1 cellular context compared by ENCODE assay signal in the genomic region with DNA sequence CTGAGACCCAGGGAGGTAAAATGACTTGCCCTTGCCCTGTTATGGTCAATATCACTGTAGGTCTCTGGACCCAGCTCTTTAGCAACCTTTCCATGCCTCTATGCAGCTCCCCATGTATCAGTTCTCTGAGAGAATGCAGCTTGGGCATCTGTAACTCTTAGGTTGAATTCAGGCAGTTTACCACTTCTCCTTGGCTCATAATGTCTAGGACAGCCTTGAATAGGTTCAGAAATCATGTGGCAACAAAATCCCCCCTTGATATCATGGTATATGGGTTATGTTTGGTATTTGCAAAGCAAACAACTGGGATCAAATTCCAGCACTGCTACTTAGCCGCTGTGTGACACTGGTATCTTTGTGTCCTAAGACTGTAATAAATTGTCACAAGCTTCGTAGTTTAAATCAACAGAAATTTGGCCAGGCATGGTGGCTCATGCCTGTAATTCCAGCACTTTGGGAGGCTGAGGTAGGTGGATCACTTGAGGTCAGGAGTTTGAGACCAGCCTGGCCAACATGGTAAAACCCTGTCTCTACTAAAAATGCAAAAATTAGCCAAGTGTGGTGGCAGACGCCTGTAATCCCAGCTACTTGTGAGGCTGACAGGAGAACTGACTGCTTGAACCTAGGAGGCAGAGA.
TF ChIP-seq lines count a peak whose summit lies in the region.

No MANE protein-coding gene starts in this region.

TF ChIP-seq in HepG2, 621 proteins besides CTCF, POLR2A, EP300 and RAD21 (continued from another document and continues in another):
- TF ChIP-seq, protein P1, sequence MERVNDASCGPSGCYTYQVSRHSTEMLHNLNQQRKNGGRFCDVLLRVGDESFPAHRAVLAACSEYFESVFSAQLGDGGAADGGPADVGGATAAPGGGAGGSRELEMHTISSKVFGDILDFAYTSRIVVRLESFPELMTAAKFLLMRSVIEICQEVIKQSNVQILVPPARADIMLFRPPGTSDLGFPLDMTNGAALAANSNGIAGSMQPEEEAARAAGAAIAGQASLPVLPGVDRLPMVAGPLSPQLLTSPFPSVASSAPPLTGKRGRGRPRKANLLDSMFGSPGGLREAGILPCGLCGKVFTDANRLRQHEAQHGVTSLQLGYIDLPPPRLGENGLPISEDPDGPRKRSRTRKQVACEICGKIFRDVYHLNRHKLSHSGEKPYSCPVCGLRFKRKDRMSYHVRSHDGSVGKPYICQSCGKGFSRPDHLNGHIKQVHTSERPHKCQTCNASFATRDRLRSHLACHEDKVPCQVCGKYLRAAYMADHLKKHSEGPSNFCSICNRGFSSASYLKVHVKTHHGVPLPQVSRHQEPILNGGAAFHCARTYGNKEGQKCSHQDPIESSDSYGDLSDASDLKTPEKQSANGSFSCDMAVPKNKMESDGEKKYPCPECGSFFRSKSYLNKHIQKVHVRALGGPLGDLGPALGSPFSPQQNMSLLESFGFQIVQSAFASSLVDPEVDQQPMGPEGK (CRISPR knock-in tag; IDR thresholded peaks at IDR 0.05): peak; percentile 69
- TF ChIP-seq ZNF501 (CRISPR knock-in tag; IDR thresholded peaks at IDR 0.05) (peak; percentile 55; the same call in 1 of the 2 replicates), HDAC1 (CRISPR knock-in tag; IDR thresholded peaks at IDR 0.05) (peak; percentile 59), ZFP1 (CRISPR knock-in tag; IDR thresholded peaks at IDR 0.05) (peak; percentile 87), SIX1 (CRISPR knock-in tag; IDR thresholded peaks at IDR 0.05; ENCODE audit: borderline replicate concordance) (peak; percentile 83), ZNF629 (CRISPR knock-in tag; conservative IDR thresholded peaks at IDR 0.05) (peak; percentile 43; the same call in 1 of the 2 replicates), RNF2 (conservative IDR thresholded peaks at IDR 0.05; ENCODE audit: low read depth) (no peak), KAT2B (IDR thresholded peaks at IDR 0.05; ENCODE audit: borderline replicate concordance, low read depth, low read length) (no peak), KDM6A (CRISPR knock-in tag; IDR thresholded peaks at IDR 0.05; ENCODE audit: low read depth) (peak; percentile 79), ZSCAN31 (CRISPR knock-in tag; IDR thresholded peaks at IDR 0.05; ENCODE audit: low read depth) (0 out of 2 replicates have a peak, but pooled peaks have one; percentile 29), FOXJ3 (CRISPR knock-in tag; IDR thresholded peaks at IDR 0.05; ENCODE audit: borderline replicate concordance) (peak; percentile 91; the same call in 1 of the 2 replicates), ZNF143 (CRISPR knock-in tag; IDR thresholded peaks at IDR 0.05) (no peak), ZNF652 (CRISPR knock-in tag; IDR thresholded peaks at IDR 0.05; ENCODE audit: borderline replicate concordance, low read depth) (peak; percentile 13; the same call in 1 of the 2 replicates), SALL1 (CRISPR knock-in tag; IDR thresholded peaks at IDR 0.05) (peak; percentile 93), GATAD2A (CRISPR knock-in tag; IDR thresholded peaks at IDR 0.05) (peak; percentile 95), MYNN (CRISPR knock-in tag; IDR thresholded peaks at IDR 0.05; ENCODE audit: low read depth) (no peak; the same call in 1 of the 2 replicates), ZNF124 (CRISPR knock-in tag; IDR thresholded peaks at IDR 0.05) (0 out of 2 replicates have a peak, but pooled peaks have one; percentile 20), ZZZ3 (CRISPR knock-in tag; IDR thresholded peaks at IDR 0.05; ENCODE audit: borderline replicate concordance) (no peak), NPAS2 (CRISPR knock-in tag; IDR thresholded peaks at IDR 0.05; ENCODE audit: borderline replicate concordance) (no peak), ZNF335 (CRISPR knock-in tag; IDR thresholded peaks at IDR 0.05) (no peak), ZNF616 (CRISPR knock-in tag; IDR thresholded peaks at IDR 0.05; ENCODE audit: low read depth) (no peak), CEBPG (CRISPR knock-in tag; IDR thresholded peaks at IDR 0.05) (peak; percentile 75), BRD4 (CRISPR knock-in tag; IDR thresholded peaks at IDR 0.05) (peak; percentile 80; the same call in 1 of the 2 replicates), ZNF230 (CRISPR knock-in tag; IDR thresholded peaks at IDR 0.05) (no peak; the same call in 1 of the 2 replicates), ZNF232 (CRISPR knock-in tag; IDR thresholded peaks at IDR 0.05; ENCODE audit: borderline replicate concordance) (0 out of 2 replicates have a peak, but pooled peaks have one; percentile 21), ZNF563 (CRISPR knock-in tag; IDR thresholded peaks at IDR 0.05) (no peak), ZNF264 (CRISPR knock-in tag; IDR thresholded peaks at IDR 0.05) (peak; percentile 85), ZBTB20 (CRISPR knock-in tag; IDR thresholded peaks at IDR 0.05; ENCODE audit: borderline replicate concordance, low read depth) (peak; percentile 86), PHF21A (CRISPR knock-in tag; IDR thresholded peaks at IDR 0.05) (peak; percentile 72), KLF16 (CRISPR knock-in tag; IDR thresholded peaks at IDR 0.05) (0 out of 4 replicates have a peak, but pooled peaks of 1 of the 2 experiments have one; percentile 36), MED8 (CRISPR knock-in tag; IDR thresholded peaks at IDR 0.05; ENCODE audit: insufficient replicate concordance) (peak; percentile 41), NFIC (IDR thresholded peaks at IDR 0.05; ENCODE audit: low read length) (peak; percentile 73; the same call in 1 of the 2 replicates), CC2D1A (CRISPR knock-in tag; IDR thresholded peaks at IDR 0.05) (no peak), TP53 (CRISPR knock-in tag; conservative IDR thresholded peaks at IDR 0.05) (peak; percentile 62; the same call in 1 of the 2 replicates), ISL2 (CRISPR knock-in tag; IDR thresholded peaks at IDR 0.05) (peak; percentile 82), ZNF251 (CRISPR knock-in tag; IDR thresholded peaks at IDR 0.05) (no peak), SAP130 (CRISPR knock-in tag; IDR thresholded peaks at IDR 0.05; ENCODE audit: low read depth) (peak; percentile 74), ZFP37 (CRISPR knock-in tag; IDR thresholded peaks at IDR 0.05; ENCODE audit: borderline replicate concordance) (peak; percentile 33; the same call in 1 of the 2 replicates), ZNF75D (CRISPR knock-in tag; IDR thresholded peaks at IDR 0.05; ENCODE audit: borderline replicate concordance) (no peak)
- TF ChIP-seq, protein P2, sequence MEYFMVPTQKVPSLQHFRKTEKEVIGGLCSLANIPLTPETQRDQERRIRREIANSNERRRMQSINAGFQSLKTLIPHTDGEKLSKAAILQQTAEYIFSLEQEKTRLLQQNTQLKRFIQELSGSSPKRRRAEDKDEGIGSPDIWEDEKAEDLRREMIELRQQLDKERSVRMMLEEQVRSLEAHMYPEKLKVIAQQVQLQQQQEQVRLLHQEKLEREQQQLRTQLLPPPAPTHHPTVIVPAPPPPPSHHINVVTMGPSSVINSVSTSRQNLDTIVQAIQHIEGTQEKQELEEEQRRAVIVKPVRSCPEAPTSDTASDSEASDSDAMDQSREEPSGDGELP (IDR thresholded peaks at IDR 0.05; ENCODE audit: borderline replicate concordance, low read depth): 0 out of 2 replicates have a peak, but pooled peaks have one; percentile 37
- TF ChIP-seq, protein P3, sequence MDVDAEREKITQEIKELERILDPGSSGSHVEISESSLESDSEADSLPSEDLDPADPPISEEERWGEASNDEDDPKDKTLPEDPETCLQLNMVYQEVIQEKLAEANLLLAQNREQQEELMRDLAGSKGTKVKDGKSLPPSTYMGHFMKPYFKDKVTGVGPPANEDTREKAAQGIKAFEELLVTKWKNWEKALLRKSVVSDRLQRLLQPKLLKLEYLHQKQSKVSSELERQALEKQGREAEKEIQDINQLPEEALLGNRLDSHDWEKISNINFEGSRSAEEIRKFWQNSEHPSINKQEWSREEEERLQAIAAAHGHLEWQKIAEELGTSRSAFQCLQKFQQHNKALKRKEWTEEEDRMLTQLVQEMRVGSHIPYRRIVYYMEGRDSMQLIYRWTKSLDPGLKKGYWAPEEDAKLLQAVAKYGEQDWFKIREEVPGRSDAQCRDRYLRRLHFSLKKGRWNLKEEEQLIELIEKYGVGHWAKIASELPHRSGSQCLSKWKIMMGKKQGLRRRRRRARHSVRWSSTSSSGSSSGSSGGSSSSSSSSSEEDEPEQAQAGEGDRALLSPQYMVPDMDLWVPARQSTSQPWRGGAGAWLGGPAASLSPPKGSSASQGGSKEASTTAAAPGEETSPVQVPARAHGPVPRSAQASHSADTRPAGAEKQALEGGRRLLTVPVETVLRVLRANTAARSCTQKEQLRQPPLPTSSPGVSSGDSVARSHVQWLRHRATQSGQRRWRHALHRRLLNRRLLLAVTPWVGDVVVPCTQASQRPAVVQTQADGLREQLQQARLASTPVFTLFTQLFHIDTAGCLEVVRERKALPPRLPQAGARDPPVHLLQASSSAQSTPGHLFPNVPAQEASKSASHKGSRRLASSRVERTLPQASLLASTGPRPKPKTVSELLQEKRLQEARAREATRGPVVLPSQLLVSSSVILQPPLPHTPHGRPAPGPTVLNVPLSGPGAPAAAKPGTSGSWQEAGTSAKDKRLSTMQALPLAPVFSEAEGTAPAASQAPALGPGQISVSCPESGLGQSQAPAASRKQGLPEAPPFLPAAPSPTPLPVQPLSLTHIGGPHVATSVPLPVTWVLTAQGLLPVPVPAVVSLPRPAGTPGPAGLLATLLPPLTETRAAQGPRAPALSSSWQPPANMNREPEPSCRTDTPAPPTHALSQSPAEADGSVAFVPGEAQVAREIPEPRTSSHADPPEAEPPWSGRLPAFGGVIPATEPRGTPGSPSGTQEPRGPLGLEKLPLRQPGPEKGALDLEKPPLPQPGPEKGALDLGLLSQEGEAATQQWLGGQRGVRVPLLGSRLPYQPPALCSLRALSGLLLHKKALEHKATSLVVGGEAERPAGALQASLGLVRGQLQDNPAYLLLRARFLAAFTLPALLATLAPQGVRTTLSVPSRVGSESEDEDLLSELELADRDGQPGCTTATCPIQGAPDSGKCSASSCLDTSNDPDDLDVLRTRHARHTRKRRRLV (CRISPR knock-in tag; IDR thresholded peaks at IDR 0.05): peak; percentile 34; the same call in 1 of the 2 replicates
- TF ChIP-seq, protein P4, sequence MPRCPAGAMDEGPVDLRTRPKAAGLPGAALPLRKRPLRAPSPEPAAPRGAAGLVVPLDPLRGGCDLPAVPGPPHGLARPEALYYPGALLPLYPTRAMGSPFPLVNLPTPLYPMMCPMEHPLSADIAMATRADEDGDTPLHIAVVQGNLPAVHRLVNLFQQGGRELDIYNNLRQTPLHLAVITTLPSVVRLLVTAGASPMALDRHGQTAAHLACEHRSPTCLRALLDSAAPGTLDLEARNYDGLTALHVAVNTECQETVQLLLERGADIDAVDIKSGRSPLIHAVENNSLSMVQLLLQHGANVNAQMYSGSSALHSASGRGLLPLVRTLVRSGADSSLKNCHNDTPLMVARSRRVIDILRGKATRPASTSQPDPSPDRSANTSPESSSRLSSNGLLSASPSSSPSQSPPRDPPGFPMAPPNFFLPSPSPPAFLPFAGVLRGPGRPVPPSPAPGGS (CRISPR knock-in tag; IDR thresholded peaks at IDR 0.05): 0 out of 2 replicates have a peak, but pooled peaks have one; percentile 30
- TF ChIP-seq, protein P5, sequence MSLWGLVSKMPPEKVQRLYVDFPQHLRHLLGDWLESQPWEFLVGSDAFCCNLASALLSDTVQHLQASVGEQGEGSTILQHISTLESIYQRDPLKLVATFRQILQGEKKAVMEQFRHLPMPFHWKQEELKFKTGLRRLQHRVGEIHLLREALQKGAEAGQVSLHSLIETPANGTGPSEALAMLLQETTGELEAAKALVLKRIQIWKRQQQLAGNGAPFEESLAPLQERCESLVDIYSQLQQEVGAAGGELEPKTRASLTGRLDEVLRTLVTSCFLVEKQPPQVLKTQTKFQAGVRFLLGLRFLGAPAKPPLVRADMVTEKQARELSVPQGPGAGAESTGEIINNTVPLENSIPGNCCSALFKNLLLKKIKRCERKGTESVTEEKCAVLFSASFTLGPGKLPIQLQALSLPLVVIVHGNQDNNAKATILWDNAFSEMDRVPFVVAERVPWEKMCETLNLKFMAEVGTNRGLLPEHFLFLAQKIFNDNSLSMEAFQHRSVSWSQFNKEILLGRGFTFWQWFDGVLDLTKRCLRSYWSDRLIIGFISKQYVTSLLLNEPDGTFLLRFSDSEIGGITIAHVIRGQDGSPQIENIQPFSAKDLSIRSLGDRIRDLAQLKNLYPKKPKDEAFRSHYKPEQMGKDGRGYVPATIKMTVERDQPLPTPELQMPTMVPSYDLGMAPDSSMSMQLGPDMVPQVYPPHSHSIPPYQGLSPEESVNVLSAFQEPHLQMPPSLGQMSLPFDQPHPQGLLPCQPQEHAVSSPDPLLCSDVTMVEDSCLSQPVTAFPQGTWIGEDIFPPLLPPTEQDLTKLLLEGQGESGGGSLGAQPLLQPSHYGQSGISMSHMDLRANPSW (CRISPR knock-in tag; IDR thresholded peaks at IDR 0.05; ENCODE audit: borderline replicate concordance): peak; percentile 15; the same call in 1 of the 2 replicates
- TF ChIP-seq, protein P6, sequence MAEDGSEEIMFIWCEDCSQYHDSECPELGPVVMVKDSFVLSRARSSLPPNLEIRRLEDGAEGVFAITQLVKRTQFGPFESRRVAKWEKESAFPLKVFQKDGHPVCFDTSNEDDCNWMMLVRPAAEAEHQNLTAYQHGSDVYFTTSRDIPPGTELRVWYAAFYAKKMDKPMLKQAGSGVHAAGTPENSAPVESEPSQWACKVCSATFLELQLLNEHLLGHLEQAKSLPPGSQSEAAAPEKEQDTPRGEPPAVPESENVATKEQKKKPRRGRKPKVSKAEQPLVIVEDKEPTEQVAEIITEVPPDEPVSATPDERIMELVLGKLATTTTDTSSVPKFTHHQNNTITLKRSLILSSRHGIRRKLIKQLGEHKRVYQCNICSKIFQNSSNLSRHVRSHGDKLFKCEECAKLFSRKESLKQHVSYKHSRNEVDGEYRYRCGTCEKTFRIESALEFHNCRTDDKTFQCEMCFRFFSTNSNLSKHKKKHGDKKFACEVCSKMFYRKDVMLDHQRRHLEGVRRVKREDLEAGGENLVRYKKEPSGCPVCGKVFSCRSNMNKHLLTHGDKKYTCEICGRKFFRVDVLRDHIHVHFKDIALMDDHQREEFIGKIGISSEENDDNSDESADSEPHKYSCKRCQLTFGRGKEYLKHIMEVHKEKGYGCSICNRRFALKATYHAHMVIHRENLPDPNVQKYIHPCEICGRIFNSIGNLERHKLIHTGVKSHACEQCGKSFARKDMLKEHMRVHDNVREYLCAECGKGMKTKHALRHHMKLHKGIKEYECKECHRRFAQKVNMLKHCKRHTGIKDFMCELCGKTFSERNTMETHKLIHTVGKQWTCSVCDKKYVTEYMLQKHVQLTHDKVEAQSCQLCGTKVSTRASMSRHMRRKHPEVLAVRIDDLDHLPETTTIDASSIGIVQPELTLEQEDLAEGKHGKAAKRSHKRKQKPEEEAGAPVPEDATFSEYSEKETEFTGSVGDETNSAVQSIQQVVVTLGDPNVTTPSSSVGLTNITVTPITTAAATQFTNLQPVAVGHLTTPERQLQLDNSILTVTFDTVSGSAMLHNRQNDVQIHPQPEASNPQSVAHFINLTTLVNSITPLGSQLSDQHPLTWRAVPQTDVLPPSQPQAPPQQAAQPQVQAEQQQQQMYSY (CRISPR knock-in tag; IDR thresholded peaks at IDR 0.05): peak; percentile 46; the same call in 1 of the 2 replicates
- TF ChIP-seq, protein P7, sequence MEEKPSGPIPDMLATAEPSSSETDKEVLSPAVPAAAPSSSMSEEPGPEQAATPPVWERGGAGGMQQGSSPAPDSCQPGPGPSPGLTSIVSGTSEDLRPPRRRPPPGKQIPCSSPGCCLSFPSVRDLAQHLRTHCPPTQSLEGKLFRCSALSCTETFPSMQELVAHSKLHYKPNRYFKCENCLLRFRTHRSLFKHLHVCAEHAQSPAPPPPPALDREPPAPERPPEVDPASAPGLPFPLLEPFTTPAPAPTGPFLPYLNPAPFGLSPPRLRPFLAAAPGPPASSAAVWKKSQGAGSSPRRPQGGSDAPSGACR (CRISPR knock-in tag; IDR thresholded peaks at IDR 0.05): peak; percentile 77; the same call in 1 of the 2 replicates
